1 cellular context compared by ENCODE assay signal in genomic region chr9:33099754-33100153, GRCh38.
TF ChIP-seq lines count a peak whose summit lies in the region.

No MANE protein-coding gene starts in this region.

TF ChIP-seq in K562, 482 proteins besides CTCF, POLR2A, EP300 and RAD21:
- TF ChIP-seq NR1H2 (CRISPR knock-in tag; IDR thresholded peaks at IDR 0.05) (no peak), MAFK (IDR thresholded peaks at IDR 0.05; ENCODE audit: low read length) (no peak), ID3 (CRISPR knock-in tag; IDR thresholded peaks at IDR 0.05) (no peak), ID3 (tag; IDR thresholded peaks at IDR 0.05) (no peak), BRD4 (IDR thresholded peaks at IDR 0.05) (no peak), ZBTB26 (CRISPR knock-in tag; IDR thresholded peaks at IDR 0.05) (no peak), SMARCE1 (IDR thresholded peaks at IDR 0.05) (no peak)
- TF ChIP-seq, protein P1, sequence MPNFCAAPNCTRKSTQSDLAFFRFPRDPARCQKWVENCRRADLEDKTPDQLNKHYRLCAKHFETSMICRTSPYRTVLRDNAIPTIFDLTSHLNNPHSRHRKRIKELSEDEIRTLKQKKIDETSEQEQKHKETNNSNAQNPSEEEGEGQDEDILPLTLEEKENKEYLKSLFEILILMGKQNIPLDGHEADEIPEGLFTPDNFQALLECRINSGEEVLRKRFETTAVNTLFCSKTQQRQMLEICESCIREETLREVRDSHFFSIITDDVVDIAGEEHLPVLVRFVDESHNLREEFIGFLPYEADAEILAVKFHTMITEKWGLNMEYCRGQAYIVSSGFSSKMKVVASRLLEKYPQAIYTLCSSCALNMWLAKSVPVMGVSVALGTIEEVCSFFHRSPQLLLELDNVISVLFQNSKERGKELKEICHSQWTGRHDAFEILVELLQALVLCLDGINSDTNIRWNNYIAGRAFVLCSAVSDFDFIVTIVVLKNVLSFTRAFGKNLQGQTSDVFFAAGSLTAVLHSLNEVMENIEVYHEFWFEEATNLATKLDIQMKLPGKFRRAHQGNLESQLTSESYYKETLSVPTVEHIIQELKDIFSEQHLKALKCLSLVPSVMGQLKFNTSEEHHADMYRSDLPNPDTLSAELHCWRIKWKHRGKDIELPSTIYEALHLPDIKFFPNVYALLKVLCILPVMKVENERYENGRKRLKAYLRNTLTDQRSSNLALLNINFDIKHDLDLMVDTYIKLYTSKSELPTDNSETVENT (CRISPR knock-in tag; IDR thresholded peaks at IDR 0.05) = no peak
- TF ChIP-seq, protein P2, sequence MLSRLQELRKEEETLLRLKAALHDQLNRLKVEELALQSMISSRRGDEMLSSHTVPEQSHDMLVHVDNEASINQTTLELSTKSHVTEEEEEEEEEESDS (CRISPR knock-in tag; IDR thresholded peaks at IDR 0.05) = no peak
